ENCODE assay signal across 10 cellular contexts in the genomic region with DNA sequence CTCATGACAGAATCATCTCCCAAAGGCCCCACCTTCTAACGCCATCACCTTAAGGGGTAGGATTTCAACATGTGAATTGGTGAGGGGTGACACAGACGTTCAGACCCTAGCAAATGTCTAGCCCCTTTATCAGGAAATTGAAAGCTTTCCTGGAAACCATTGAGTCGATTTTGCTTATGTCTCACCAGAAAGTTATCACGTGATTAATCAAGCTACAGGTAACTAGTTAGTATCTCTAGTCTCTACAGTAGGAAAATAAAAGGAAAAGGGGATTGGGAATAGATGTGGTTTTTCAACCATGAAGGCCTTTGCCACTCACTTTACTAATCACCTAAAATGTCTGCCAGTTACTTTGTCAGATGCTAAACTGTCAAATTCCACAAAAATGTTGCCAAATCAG.
"Had no signal": no experiment of that assay in that cellular context is flagged by ENCODE, and none has a peak within 500 bp of the region (broad histone marks: within the 10 kb centered on the region; RNA-seq: fewer than 3 reads in every experiment).

No MANE protein-coding gene starts in this region.

- H3K4me3 ChIP-seq: GM23248, HAP-1 had no signal

- H3K36me3 ChIP-seq: HAP-1 had no signal

- H3K27ac ChIP-seq: GM23248, HL-60, KMS-11 had no signal

- H3K4me3 Mint-ChIP-seq: HFFc6 had no signal

- DNase-seq: GM23248, H7, HFFc6, IMR-90, Karpas-422, KBM-7 had no signal

- H3K9ac ChIP-seq: GM23248, KMS-11 had no signal

- ATAC-seq: HCT116 had no signal

- H3K9me3 ChIP-seq: HAP-1 had no signal

- H3K4me1 ChIP-seq: HAP-1 had no signal

- H3K27ac Mint-ChIP-seq: HFFc6 had no signal

- H3K4me2 ChIP-seq: KMS-11 had no signal

- H2AFZ ChIP-seq: GM23248 had no signal
